Comparison of ENCODE assay signal across 11 cellular contexts in the genomic region with DNA sequence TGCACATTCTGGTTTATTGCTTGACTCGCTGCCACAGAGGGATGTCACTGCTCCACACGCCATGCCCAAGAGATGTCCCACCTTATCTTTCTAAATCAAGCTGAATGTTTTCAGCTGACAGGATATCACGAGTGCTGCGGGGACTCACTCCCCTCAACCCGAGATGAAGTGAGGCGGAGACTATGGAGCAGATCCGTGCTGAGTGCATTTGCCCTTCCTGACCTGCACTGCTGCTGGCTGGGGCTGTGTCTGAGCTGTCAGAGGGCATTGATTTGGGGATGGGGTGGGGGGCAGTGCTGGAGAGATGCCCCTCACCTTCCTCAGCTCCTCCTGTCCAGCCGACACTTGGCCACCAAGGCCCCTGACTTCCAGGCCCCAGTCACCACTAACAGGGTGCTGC. TPM values are rescaled to one million over a fixed set of nuclear protein-coding genes. Genes with fewer than 3 reads are reported as not detected.
DNase-seq lines count a peak whose midpoint lies in the region; ATAC-seq lines count a peak whose summit lies in the region.
"Had no signal": no experiment of that assay in that cellular context is flagged by ENCODE, and none has a peak within 500 bp of the region (broad histone marks: within the 10 kb centered on the region; RNA-seq: fewer than 3 reads in every experiment).

No MANE protein-coding gene starts in this region.

- H3K9me3 Mint-ChIP-seq in activated CD8-positive, alpha-beta T cell treated with anti-CD3 and anti-CD28 coated beads, Interleukin-2, amount 10 ng/mL, durations not matched to agents 7 days and 5 days (ENCODE audit: insufficient read depth) = no peaks in the 10 kb centered on the region
- H3K9me3 Mint-ChIP-seq: CD4-positive, alpha-beta T cell had no signal

- no peak for ATAC-seq in activated CD8-positive, alpha-beta T cell treated with anti-CD3 and anti-CD28 coated beads, Interleukin-2, amount 10 ng/mL, durations not matched to agents 7 days and 5 days

- H3K36me3 Mint-ChIP-seq in activated CD8-positive, alpha-beta T cell treated with anti-CD3 and anti-CD28 coated beads, Interleukin-2, amount 10 ng/mL, durations not matched to agents 7 days and 5 days (ENCODE audit: low read depth) = no peaks in the 10 kb centered on the region

- H3K27me3 Mint-ChIP-seq in activated CD8-positive, alpha-beta T cell treated with anti-CD3 and anti-CD28 coated beads, Interleukin-2, amount 10 ng/mL, durations not matched to agents 7 days and 5 days (ENCODE audit: low read depth) = peaks cover 3% of the 10 kb centered on the region
- H3K27me3 Mint-ChIP-seq: CD4-positive, alpha-beta T cell had no signal

- H3K4me1 Mint-ChIP-seq in activated CD8-positive, alpha-beta T cell treated with anti-CD3 and anti-CD28 coated beads, Interleukin-2, amount 10 ng/mL, durations not matched to agents 7 days and 5 days (ENCODE audit: low read depth) = peaks cover 19% of the 10 kb centered on the region

- no peak overlapping the region for H3K27ac Mint-ChIP-seq in activated CD8-positive, alpha-beta T cell treated with anti-CD3 and anti-CD28 coated beads, Interleukin-2, amount 10 ng/mL, durations not matched to agents 7 days and 5 days
- H3K27ac Mint-ChIP-seq: CD4-positive, alpha-beta T cell had no signal

- peak; percentile 41 for DNase-seq in activated effector memory CD4-positive, alpha-beta T cell treated with anti-CD3 and anti-CD28 coated beads, Interleukin-2, amount 50 U/mL, for 16 hours
- no peak for DNase-seq in activated effector memory CD4-positive, alpha-beta T cell treated with Interleukin-2 at 50 U/mL for 16 hours
- peak; percentile 8 for DNase-seq in left kidney (ENCODE audit: low read depth, low spot score)
- DNase-seq in stimulated activated CD8-positive, alpha-beta memory T cell treated with anti-CD3 and anti-CD28 coated beads, Interleukin-4, amount 100 ng/mL, for 48 hours = peak; percentile 10
- no peak for DNase-seq in NCI-H748 (lab: John Stamatoyannopoulos, UW; ENCODE audit: unreplicated experiment)
- DNase-seq in NCI-H226 = no peak
- DNase-seq in activated CD8-positive, alpha-beta T cell treated with anti-CD3 and anti-CD28 coated beads, Interleukin-2, amount 10 ng/mL, durations not matched to agents 7 days and 5 days = no peak
- DNase-seq: AML-193; Caco-2; CD4-positive, alpha-beta T cell; GM23248 had no signal

- CTCF ChIA-PET in activated CD8-positive, alpha-beta T cell treated with anti-CD3 and anti-CD28 coated beads, Interleukin-2, amount 10 ng/mL, durations not matched to agents 7 days and 5 days (lab: Charles Lee) = no interaction called here

- H3K4me3 Mint-ChIP-seq in activated CD8-positive, alpha-beta T cell treated with anti-CD3 and anti-CD28 coated beads, Interleukin-2, amount 10 ng/mL, durations not matched to agents 7 days and 5 days = no peak overlapping the region
- H3K4me3 Mint-ChIP-seq: CD4-positive, alpha-beta T cell had no signal

- POLR2A ChIA-PET in activated CD8-positive, alpha-beta T cell treated with anti-CD3 and anti-CD28 coated beads, Interleukin-2, amount 10 ng/mL, durations not matched to agents 7 days and 5 days (lab: Charles Lee) = interaction anchor here (0.6 kb wide), 1 partner anchor 604 kb away, joined by 3 read pairs; no protein-coding TSS in a partner anchor

RNA-seq across cellular contexts. Expression of a gene that starts 40.5 kb away (rescaled TPM):
- total RNA-seq in activated CD8-positive, alpha-beta T cell treated with anti-CD3 and anti-CD28 coated beads, Interleukin-2, amount 10 ng/mL, durations not matched to agents 7 days and 5 days = not detected
- total RNA-seq: CD4-positive, alpha-beta T cell had no signal

Comparison
In these comparisons a context has a peak if more than half of its experiments do, and no peak if none do; other contexts are left out.
1. DNase-seq: peak in activated effector memory CD4-positive, alpha-beta T cell treated with anti-CD3 and anti-CD28 coated beads, Interleukin-2, amount 50 U/mL, for 16 hours (single experiment), left kidney (single experiment) and stimulated activated CD8-positive, alpha-beta memory T cell treated with anti-CD3 and anti-CD28 coated beads, Interleukin-4, amount 100 ng/mL, for 48 hours (single experiment); none in activated effector memory CD4-positive, alpha-beta T cell treated with Interleukin-2 at 50 U/mL for 16 hours (single experiment), NCI-H748 (single experiment), NCI-H226 (single experiment) and activated CD8-positive, alpha-beta T cell treated with anti-CD3 and anti-CD28 coated beads, Interleukin-2, amount 10 ng/mL, durations not matched to agents 7 days and 5 days (single experiment).